14 cellular contexts compared by ENCODE assay signal in genomic region chr17:74235040-74235581, GRCh38. TPM values are rescaled to one million over a fixed set of nuclear protein-coding genes. Genes with fewer than 3 reads are reported as not detected.
DNase-seq lines count a peak whose midpoint lies in the region; ATAC-seq lines count a peak whose summit lies in the region.
"Had no signal": no experiment of that assay in that cellular context is flagged by ENCODE, and none has a peak within 500 bp of the region (broad histone marks: within the 10 kb centered on the region; RNA-seq: fewer than 3 reads in every experiment).

No MANE protein-coding gene starts in this region.

- H2AK5ac ChIP-seq in mesenchymal stem cell (ENCODE audit: low read length, severe bottlenecking), result no peak overlapping the region

- H4K91ac ChIP-seq in mesenchymal stem cell (ENCODE audit: low read length), result no peak overlapping the region

- H3K9ac ChIP-seq in mesenchymal stem cell (ENCODE audit: low read length), result peak overlapping the region; percentile 77

- H3K14ac ChIP-seq in mesenchymal stem cell (ENCODE audit: low read length in 2 of 2), result no peak overlapping the region

- H2AFZ ChIP-seq in mesenchymal stem cell (ENCODE audit: low read depth, low read length), result no peak overlapping the region

- H3K23ac ChIP-seq in mesenchymal stem cell (ENCODE audit: low read length in 2 of 2), result no peak overlapping the region

- no peak overlapping the region for H3K4ac ChIP-seq in mesenchymal stem cell (ENCODE audit: low read depth in 1 of 2, low read length in 2 of 2)

- peak; percentile 43 to 60 for DNase-seq in Kasumi-1 (lab: John Stamatoyannopoulos, UW)
- DNase-seq in caudate nucleus (lab: John Stamatoyannopoulos, UW), result peak in 47 of 61 donors; percentile 28 to 82 (median 63)
- DNase-seq in mesenchymal stem cell, result no peak
- DNase-seq in stimulated activated naive CD4-positive, alpha-beta T cell (lab: John Stamatoyannopoulos, UW), result no peak
- DNase-seq in SW480 (ENCODE audit: low spot score), result no peak
- DNase-seq: DMS53, esophagus squamous epithelium, NCI-H69, right lobe of liver had no signal

- H2BK15ac ChIP-seq in mesenchymal stem cell (ENCODE audit: low read depth, poor library complexity, severe bottlenecking), result no peak overlapping the region

- H3K27me3 ChIP-seq in mesenchymal stem cell (ENCODE audit: control insufficient read depth in 1 of 2, insufficient read depth in 1 of 2, low read length in 2 of 2), result peaks cover 11 to 13% of the 10 kb centered on the region in 2 experiments
- H3K27me3 ChIP-seq: ascending aorta, esophagus squamous epithelium, right lobe of liver had no signal

- no peaks in the 10 kb centered on the region for H3K9me3 ChIP-seq in mesenchymal stem cell (ENCODE audit: control insufficient read depth, low read length)
- H3K9me3 ChIP-seq: ascending aorta, esophagus squamous epithelium, right lobe of liver had no signal

- H2BK120ac ChIP-seq in mesenchymal stem cell (ENCODE audit: low read depth, low read length), result no peak overlapping the region

- H2BK5ac ChIP-seq in mesenchymal stem cell (ENCODE audit: low read depth, low read length, poor library complexity, severe bottlenecking), result no peak overlapping the region

- peak overlapping the region; percentile 97 for H3K27ac ChIP-seq in caudate nucleus (ENCODE audit: low read depth, low read length)
- no peak overlapping the region for H3K27ac ChIP-seq in mesenchymal stem cell (ENCODE audit: low read length, poor library complexity, severe bottlenecking)
- H3K27ac ChIP-seq in temporal lobe (ENCODE audit: low read depth, low read length), result peak overlapping the region; percentile 95
- H3K27ac ChIP-seq: ascending aorta, right lobe of liver had no signal

- ATAC-seq in GM21526 (IDR thresholded peaks at IDR 0.05; ENCODE audit: low FRiP score, unreplicated experiment) (no peak), HG03196 (IDR thresholded peaks at IDR 0.05; ENCODE audit: unreplicated experiment) (no peak)

- H4K8ac ChIP-seq in mesenchymal stem cell (ENCODE audit: low read length), result no peak overlapping the region

- no peak overlapping the region for H2BK12ac ChIP-seq in mesenchymal stem cell (ENCODE audit: low read length in 2 of 2)

- H3K4me2 ChIP-seq in mesenchymal stem cell (ENCODE audit: low read length, poor library complexity, severe bottlenecking), result no peak overlapping the region

- peaks cover 1% of the 10 kb centered on the region for H3K4me1 ChIP-seq in mesenchymal stem cell (ENCODE audit: control insufficient read depth, insufficient read depth, low read depth, low read length)
- H3K4me1 ChIP-seq: ascending aorta, right lobe of liver had no signal

- no peak overlapping the region for H3K18ac ChIP-seq in mesenchymal stem cell (ENCODE audit: low read depth in 1 of 2, low read length in 2 of 2)

- H3K79me1 ChIP-seq in mesenchymal stem cell (replicated peaks; ENCODE audit: low read length, poor library complexity, severe bottlenecking), result no peaks in the 10 kb centered on the region

- whole genome bisulfite sequencing in mesenchymal stem cell, result 88% methylated on average over 19 of the region's 19 CpGs

- H3K36me3 ChIP-seq in mesenchymal stem cell (ENCODE audit: control insufficient read depth in 1 of 2, insufficient read depth in 2 of 2, low read depth in 1 of 2, low read length in 2 of 2), result no peaks in the 10 kb centered on the region
- H3K36me3 ChIP-seq: right lobe of liver had no signal

- peak overlapping the region in 1 of 2 experiments; percentile 68 for H3K4me3 ChIP-seq in mesenchymal stem cell (ENCODE audit: insufficient read depth in 1 of 2, low read depth in 1 of 2, low read length in 2 of 2)
- H3K4me3 ChIP-seq: ascending aorta, esophagus squamous epithelium, right lobe of liver had no signal

RNA-seq across cellular contexts. Expression of gene TTYH2, which starts 21.7 kb away (rescaled TPM):
- 2.0 TPM for polyA plus RNA-seq in mesenchymal stem cell (2013, experiment 1 of 2)
- 2.7 TPM for polyA plus RNA-seq in mesenchymal stem cell (2013, experiment 2 of 2)
- 6.4 TPM for total RNA-seq in temporal lobe

RNA-seq across cellular contexts. Expression of gene RPL38, which starts 31.6 kb away (rescaled TPM):
- polyA plus RNA-seq in mesenchymal stem cell (2013, experiment 1 of 2), result 3,306 TPM
- polyA plus RNA-seq in mesenchymal stem cell (2013, experiment 2 of 2), result 3,256 TPM
- total RNA-seq in temporal lobe, result 757 TPM

RNA-seq across cellular contexts. Expression of gene DNAI2, which starts 38.9 kb away (rescaled TPM):
- polyA plus RNA-seq in mesenchymal stem cell (2013, experiment 1 of 2), result not detected
- polyA plus RNA-seq in mesenchymal stem cell (2013, experiment 2 of 2), result not detected
- total RNA-seq in temporal lobe, result 0.25 TPM
- total RNA-seq: ascending aorta, MCF 10A, right lobe of liver had no signal

Comparison
In these comparisons a context has a peak if more than half of its experiments do, and no peak if none do; other contexts are left out.
1. DNase-seq: peak in Kasumi-1 (2 of 2) and caudate nucleus (47 of 61); none in mesenchymal stem cell (single experiment), stimulated activated naive CD4-positive, alpha-beta T cell (0 of 6) and SW480 (single experiment).